13 cellular contexts compared by ENCODE assay signal in genomic region chr15:29451201-29451781, GRCh38.
DNase-seq lines count a peak whose midpoint lies in the region; ATAC-seq, FAIRE-seq and TF ChIP-seq lines count a peak whose summit lies in the region.
"Had no signal": no experiment of that assay in that cellular context is flagged by ENCODE, and none has a peak within 500 bp of the region (broad histone marks: within the 10 kb centered on the region; RNA-seq: fewer than 3 reads in every experiment).

No MANE protein-coding gene starts in this region.

- DNase-seq in NCI-H748 (lab: John Stamatoyannopoulos, UW; ENCODE audit: unreplicated experiment) (peak; percentile 3), NCI-H748 treated with DMSO at 0.1 percent for 48 hours (lab: John Stamatoyannopoulos, UW) (no peak), SHP77 treated with DMSO at 0.1 percent for 48 hours (lab: John Stamatoyannopoulos, UW) (peak; percentile 16), right cardiac atrium (peak; percentile 19 to 67 (median 62)), thyroid gland (peak; percentile 34 to 46), GM12891 (ENCODE audit: insufficient read length, low spot score) (no peak), osteoblast (ENCODE audit: insufficient read length, low spot score, missing footprints) (no peak)
- DNase-seq in CD4-positive, alpha-beta memory T cell: no peak
- DNase-seq: activated naive CD8-positive, alpha-beta T cell treated with anti-CD3 and anti-CD28 coated beads, Interleukin-2, amount 10 ng/mL, durations not matched to agents 7 days and 5 days; effector memory CD8-positive, alpha-beta T cell; NCI-H2171 had no signal

- H3K27me3 Mint-ChIP-seq in CD4-positive, alpha-beta memory T cell: no peaks in the 10 kb centered on the region

- no peak overlapping the region for H2AFZ ChIP-seq in osteoblast (ENCODE audit: low read length)

- H3K36me3 Mint-ChIP-seq in CD4-positive, alpha-beta memory T cell: no peaks in the 10 kb centered on the region
- H3K36me3 Mint-ChIP-seq: activated naive CD8-positive, alpha-beta T cell treated with anti-CD3 and anti-CD28 coated beads, Interleukin-2, amount 10 ng/mL, durations not matched to agents 7 days and 5 days; natural killer cell treated with Interleukin-12 subunit alpha and Interleukin-12 subunit beta and Interleukin-15 and Interleukin-18, amount 100 ng/mL, for 72 hours had no signal

- intact Hi-C loops in right cardiac atrium (cut with DNase I) (loop anchor here in 1 of 4 donors (5.0 kb wide), 1 partner anchor 121 kb away; a partner anchor contains a TSS), thyroid gland (cut with DNase I) (no loop called here)
- intact Hi-C loops in CD4-positive, alpha-beta memory T cell (cut with micrococcal nuclease): no loop called here

- H4K20me1 ChIP-seq in osteoblast (ENCODE audit: insufficient read depth, low read length): no peaks in the 10 kb centered on the region

- peak in 2 of 6 experiments; percentile 37 to 38 for TF ChIP-seq CTCF in thyroid gland (IDR thresholded peaks at IDR 0.05)
- TF ChIP-seq CTCF in osteoblast (IDR thresholded peaks at IDR 0.05; ENCODE audit: extremely low read depth, low read depth, low read length): no peak

- H3K27ac ChIP-seq in right cardiac atrium (ENCODE audit: low read length): no peak overlapping the region
- H3K27ac ChIP-seq in thyroid gland: no peak overlapping the region
- no peak overlapping the region for H3K27ac ChIP-seq in osteoblast (ENCODE audit: low read depth, low read length)
- no peak overlapping the region for H3K27ac ChIP-seq in CD4-positive, alpha-beta memory T cell (ENCODE audit: low read depth, low read length)

- no peak for TF ChIP-seq POLR2A in thyroid gland (IDR thresholded peaks at IDR 0.05)
- no peak for TF ChIP-seq POLR2A in GM12891 (IDR thresholded peaks at IDR 0.05; ENCODE audit: low read depth, low read length)

- no peak overlapping the region for H3K4me2 ChIP-seq in osteoblast (ENCODE audit: insufficient read depth, low read length)

- no peaks in the 10 kb centered on the region for H3K9me3 ChIP-seq in right cardiac atrium (ENCODE audit: control insufficient read depth, low read length)
- no peaks in the 10 kb centered on the region for H3K9me3 ChIP-seq in thyroid gland
- no peaks in the 10 kb centered on the region for H3K9me3 ChIP-seq in osteoblast (ENCODE audit: low read depth, low read length)
- no peaks in the 10 kb centered on the region for H3K9me3 ChIP-seq in CD4-positive, alpha-beta memory T cell (ENCODE audit: control insufficient read depth in 1 of 2, low read length in 2 of 2)

- peak; percentile 64 to 68 for ATAC-seq in right cardiac atrium
- ATAC-seq: effector memory CD8-positive, alpha-beta T cell had no signal

- POLR2A ChIA-PET in CD4-positive, alpha-beta memory T cell (lab: Charles Lee; ENCODE audit: partially characterized antibody): no interaction called here

- H3K4me1 ChIP-seq in right cardiac atrium (ENCODE audit: control insufficient read depth, insufficient read depth, low read length) (no peaks in the 10 kb centered on the region), thyroid gland (no peaks in the 10 kb centered on the region), osteoblast (ENCODE audit: insufficient read depth, low read length) (no peaks in the 10 kb centered on the region)
- peaks cover 11% of the 10 kb centered on the region for H3K4me1 ChIP-seq in CD4-positive, alpha-beta memory T cell (ENCODE audit: insufficient read depth, low read length)

- H3K4me3 ChIP-seq in right cardiac atrium (ENCODE audit: low read length) (no peak overlapping the region), thyroid gland (replicated peaks in 1 of 3) (no peak overlapping the region), osteoblast (ENCODE audit: insufficient read depth, low read length) (no peak overlapping the region)
- no peak overlapping the region for H3K4me3 ChIP-seq in CD4-positive, alpha-beta memory T cell (ENCODE audit: low read length in 2 of 2)

- peaks cover 0 to 2% (median 0%) of the 10 kb centered on the region in 8 donors for H3K9me3 Mint-ChIP-seq in CD4-positive, alpha-beta memory T cell
- H3K9me3 Mint-ChIP-seq: activated naive CD8-positive, alpha-beta T cell treated with anti-CD3 and anti-CD28 coated beads, Interleukin-2, amount 10 ng/mL, durations not matched to agents 7 days and 5 days; effector memory CD8-positive, alpha-beta T cell; natural killer cell treated with Interleukin-12 subunit alpha and Interleukin-12 subunit beta and Interleukin-15 and Interleukin-18, amount 100 ng/mL, for 72 hours had no signal

- CTCF ChIA-PET in CD4-positive, alpha-beta memory T cell (lab: Charles Lee; ENCODE audit: partially characterized antibody): interaction anchor here (0.6 kb wide), 1 partner anchor 577 kb away, joined by 3 read pairs; no protein-coding TSS in a partner anchor

- H3K4me1 Mint-ChIP-seq in CD4-positive, alpha-beta memory T cell: peaks cover 7 to 26% (median 20%) of the 10 kb centered on the region in 4 donors

- no peaks in the 10 kb centered on the region for H3K79me2 ChIP-seq in osteoblast (ENCODE audit: insufficient read depth, low read length)

- peak overlapping the region in 1 of 8 donors; percentile 71 for H3K4me3 Mint-ChIP-seq in CD4-positive, alpha-beta memory T cell
- H3K4me3 Mint-ChIP-seq: activated naive CD8-positive, alpha-beta T cell treated with anti-CD3 and anti-CD28 coated beads, Interleukin-2, amount 10 ng/mL, durations not matched to agents 7 days and 5 days; effector memory CD8-positive, alpha-beta T cell; natural killer cell treated with Interleukin-12 subunit alpha and Interleukin-12 subunit beta and Interleukin-15 and Interleukin-18, amount 100 ng/mL, for 72 hours had no signal

- no peak for FAIRE-seq in GM12891 (lab: Jason Lieb, UNC)
- FAIRE-seq: H54 had no signal

- no peaks in the 10 kb centered on the region for H3K36me3 ChIP-seq in thyroid gland
- no peaks in the 10 kb centered on the region for H3K36me3 ChIP-seq in osteoblast (ENCODE audit: insufficient read depth, low read length)
- no peaks in the 10 kb centered on the region for H3K36me3 ChIP-seq in CD4-positive, alpha-beta memory T cell (ENCODE audit: insufficient read depth, low read length)

- H3K27me3 ChIP-seq in right cardiac atrium (ENCODE audit: control insufficient read depth, insufficient read depth): no peaks in the 10 kb centered on the region
- no peaks in the 10 kb centered on the region for H3K27me3 ChIP-seq in thyroid gland
- H3K27me3 ChIP-seq in osteoblast (ENCODE audit: insufficient read depth, low read length): no peaks in the 10 kb centered on the region
- H3K27me3 ChIP-seq in CD4-positive, alpha-beta memory T cell (ENCODE audit: insufficient read depth, low read length): no peaks in the 10 kb centered on the region

- WGBS in right cardiac atrium: 45% methylated on average over 18 of the region's 18 CpGs
- 48 to 64% methylated on average over 8 to 18 of the region's 18 CpGs for WGBS in thyroid gland, 2 donors

- H3K27ac Mint-ChIP-seq in CD4-positive, alpha-beta memory T cell: no peak overlapping the region
- H3K27ac Mint-ChIP-seq: activated naive CD8-positive, alpha-beta T cell treated with anti-CD3 and anti-CD28 coated beads, Interleukin-2, amount 10 ng/mL, durations not matched to agents 7 days and 5 days; effector memory CD8-positive, alpha-beta T cell; natural killer cell treated with Interleukin-12 subunit alpha and Interleukin-12 subunit beta and Interleukin-15 and Interleukin-18, amount 100 ng/mL, for 72 hours had no signal

TF ChIP-seq in GM12891, 5 proteins besides CTCF, POLR2A, EP300 and RAD21:
- TF ChIP-seq POU2F2 (IDR thresholded peaks at IDR 0.05; ENCODE audit: low read depth, low read length) (no peak), PAX5 (IDR thresholded peaks at IDR 0.05; ENCODE audit: insufficient read depth, low read length, severe bottlenecking) (no peak), POLR2AphosphoS5 (IDR thresholded peaks at IDR 0.05; ENCODE audit: low read depth, low read length) (no peak), SPI1 (IDR thresholded peaks at IDR 0.05; ENCODE audit: low read depth, low read length) (no peak), TAF1 (IDR thresholded peaks at IDR 0.05; ENCODE audit: low read depth, low read length) (no peak)

Comparison
In these comparisons a context has a peak if more than half of its experiments do, and no peak if none do; other contexts are left out.
1. DNase-seq: peak in NCI-H748 (single experiment), SHP77 treated with DMSO at 0.1 percent for 48 hours (single experiment), right cardiac atrium (3 of 3) and thyroid gland (2 of 2); none in NCI-H748 treated with DMSO at 0.1 percent for 48 hours (single experiment), GM12891 (single experiment), osteoblast (single experiment) and CD4-positive, alpha-beta memory T cell (0 of 5).